ENCODE assay signal across 19 cellular contexts in genomic region chr19:38032151-38032550, GRCh38.
DNase-seq lines count a peak whose midpoint lies in the region; ATAC-seq and TF ChIP-seq lines count a peak whose summit lies in the region.
"Had no signal": no experiment of that assay in that cellular context is flagged by ENCODE, and none has a peak within 500 bp of the region (broad histone marks: within the 10 kb centered on the region; RNA-seq: fewer than 3 reads in every experiment).

No MANE protein-coding gene starts in this region.

- H2AFZ ChIP-seq in IMR-90 (replicated peaks; ENCODE audit: low read length, poor library complexity) = no peak overlapping the region

- H3K9me3 ChIP-seq in IMR-90 (ENCODE audit: control insufficient read depth, insufficient read depth, low read length) (peaks cover 2% of the 10 kb centered on the region; the same call in 1 of the 2 replicates), thyroid gland (no peaks in the 10 kb centered on the region)
- H3K9me3 ChIP-seq: left lung, mucosa of descending colon, upper lobe of right lung had no signal

- TF ChIP-seq CTCF in IMR-90 (conservative IDR thresholded peaks at IDR 0.05; ENCODE audit: low read depth, low read length) (no peak), astrocyte of the cerebellum (IDR thresholded peaks at IDR 0.05; ENCODE audit: low read depth, low read length, missing control alignments) (no peak), thyroid gland (IDR thresholded peaks at IDR 0.05) (no peak)

- 0 out of 2 replicates have a peak overlapping the region, but pooled peaks have one; percentile 5 for H3K27ac ChIP-seq in IMR-90 (ENCODE audit: insufficient read depth, low read length)
- peak overlapping the region in 2 of 3 donors; percentile 16 to 35 for H3K27ac ChIP-seq in thyroid gland
- H3K27ac ChIP-seq: coronary artery, left lung, upper lobe of right lung had no signal

- H3K4ac ChIP-seq in IMR-90 (ENCODE audit: low read depth, low read length) = peak overlapping the region; percentile 73; the same call in 1 of the 2 replicates

- H3K79me1 ChIP-seq in IMR-90 (ENCODE audit: low read depth in 1 of 2, low read length in 2 of 2) = peaks cover 46 to 95% of the 10 kb centered on the region in 2 experiments

- in situ Hi-C loops in IMR-90 (cut with MboI; ENCODE audit: low sequenced_read_pairs) (no loop called here), astrocyte of the cerebellum (cut with HindIII; ENCODE audit: low sequenced_read_pairs) (loop anchor here (5.0 kb wide), 1 partner anchor 80 kb away; no protein-coding TSS in a partner anchor)

- peak overlapping the region; percentile 38; the same call in 1 of the 2 replicates for H3K4me2 ChIP-seq in IMR-90 (ENCODE audit: low read depth, low read length)

- H3K14ac ChIP-seq in IMR-90 (replicated peaks; ENCODE audit: low read depth, low read length) = 0 out of 2 replicates have a peak overlapping the region, but pooled peaks have one; percentile 19

- H2AK5ac ChIP-seq in IMR-90 (ENCODE audit: low read depth, low read length) = no peak overlapping the region; the same call in 1 of the 2 replicates

- intact Hi-C loops in IMR-90 (cut with micrococcal nuclease) (no loop called here), thyroid gland (cut with DNase I) (no loop called here)

- H3K27me3 ChIP-seq in IMR-90 (ENCODE audit: control insufficient read depth, insufficient read depth, low read length) (no peaks in the 10 kb centered on the region), thyroid gland (no peaks in the 10 kb centered on the region)
- H3K27me3 ChIP-seq: heart left ventricle, left lung, upper lobe of right lung had no signal

- no peak overlapping the region for H3K4me3 ChIP-seq in IMR-90 (ENCODE audit: insufficient read depth, low read depth, low read length)
- H3K4me3 ChIP-seq in astrocyte of the cerebellum (ENCODE audit: low read depth, low read length) = no peak overlapping the region
- no peak overlapping the region for H3K4me3 ChIP-seq in thyroid gland (replicated peaks in 1 of 3)
- H3K4me3 ChIP-seq: coronary artery, heart left ventricle, left lung, mucosa of descending colon, upper lobe of right lung had no signal

- H2BK15ac ChIP-seq in IMR-90 (ENCODE audit: low read depth, low read length) = peak overlapping the region; percentile 11; the same call in 1 of the 3 replicates

- TF ChIP-seq RAD21 in IMR-90 (IDR thresholded peaks at IDR 0.05; ENCODE audit: low read length) = no peak

- no TSS peak for BruUV-seq in IMR-90 (replicated peaks; lab: Mats Ljungman, UMichigan)

- ATAC-seq in IMR-90 (ENCODE audit: low read depth) (peak; percentile 42), SK-N-SH treated with all-trans-retinoic acid at 6 μM for 48 hours (no peak)
- ATAC-seq: heart left ventricle, left lung, mucosa of descending colon, upper lobe of right lung had no signal

- H3K18ac ChIP-seq in IMR-90 (ENCODE audit: low read depth, low read length) = peak overlapping the region; percentile 71; the same call in 1 of the 2 replicates

- H3K9me1 ChIP-seq in IMR-90 (ENCODE audit: insufficient read depth, low read length) = peaks cover 32% of the 10 kb centered on the region

- no peak overlapping the region for H3K56ac ChIP-seq in IMR-90 (ENCODE audit: extremely low read depth, insufficient read depth, low read length)

- no peak for TF ChIP-seq POLR2A in IMR-90 (IDR thresholded peaks at IDR 0.05; ENCODE audit: low read depth, low read length)
- no peak for TF ChIP-seq POLR2A in thyroid gland (IDR thresholded peaks at IDR 0.05)

- H3K23ac ChIP-seq in IMR-90 (ENCODE audit: low read depth, low read length) = 0 out of 2 replicates have a peak overlapping the region, but pooled peaks have one; percentile 3

- POLR2A ChIA-PET in IMR-90 (lab: Charles Lee; ENCODE audit: unreplicated experiment) = interaction anchor here (0.7 kb wide), 1 partner anchor 74 kb away, joined by 4 read pairs; no protein-coding TSS in a partner anchor

- 0 out of 4 replicates have a peak overlapping the region, but pooled peaks of 1 of the 2 experiments have one; percentile 5 for H4K8ac ChIP-seq in IMR-90 (ENCODE audit: low read depth in 2 of 2, low read length in 2 of 2)

- peaks cover 5% of the 10 kb centered on the region for H3K36me3 ChIP-seq in IMR-90 (ENCODE audit: control insufficient read depth, insufficient read depth, low read length)
- H3K36me3 ChIP-seq in thyroid gland = no peaks in the 10 kb centered on the region
- H3K36me3 ChIP-seq: left lung, upper lobe of right lung had no signal

- H3K9ac ChIP-seq in IMR-90 (ENCODE audit: low read depth, low read length) = no peak overlapping the region

- no peak overlapping the region; the same call in 1 of the 2 replicates for H4K91ac ChIP-seq in IMR-90 (ENCODE audit: insufficient read depth, low read depth, low read length)

- H4K20me1 ChIP-seq in IMR-90 (ENCODE audit: insufficient read depth, low read length) = peaks cover 14% of the 10 kb centered on the region

- peak; percentile 74 for DNase-seq in IMR-90
- peak; percentile 53 for DNase-seq in astrocyte of the cerebellum (ENCODE audit: low read depth)
- DNase-seq in kidney tubule cell (ENCODE audit: low spot score) = peak; percentile 74
- no peak for DNase-seq in thyroid gland
- no peak for DNase-seq in 8988T
- DNase-seq in OCI-M1 (lab: John Stamatoyannopoulos, UW) = no peak
- DNase-seq: activated CD4-positive, alpha-beta T cell treated with anti-CD3 and anti-CD28 coated beads, Interleukin-2, amount 50 U/mL, for 1 hour; activated gamma-delta T cell treated with Interleukin-2 at 50 U/mL for 16 hours; endodermal cell; heart left ventricle; left lung; mucosa of descending colon; NCI-H2171 treated with DMSO at 0.1 percent for 48 hours; Right ventricle myocardium superior; stimulated activated CD4-positive, alpha-beta T cell treated with anti-CD3 and anti-CD28 coated beads, Interleukin-4, amount 100 ng/mL, for 4 hours; T-helper 1 cell; upper lobe of right lung had no signal

- peak overlapping the region; percentile 85; the same call in 1 of the 2 replicates for H4K5ac ChIP-seq in IMR-90 (ENCODE audit: low read depth, low read length)

- H2BK5ac ChIP-seq in IMR-90 (ENCODE audit: low read depth, low read length, poor library complexity, severe bottlenecking) = peak overlapping the region; percentile 86

- no CpG with 5 or more reads among the region's 4 CpGs for WGBS in IMR-90 (ENCODE audit: extremely low coverage in 2 of 2, insufficient read length in 1 of 2), 2 experiments
- 85 to 87% methylated on average over 4 of the region's 4 CpGs for WGBS in thyroid gland, 2 donors

- peak overlapping the region; percentile 64; the same call in 1 of the 2 replicates for H2BK120ac ChIP-seq in IMR-90 (ENCODE audit: low read depth, low read length)

- H2BK20ac ChIP-seq in IMR-90 (ENCODE audit: low read depth, low read length) = peak overlapping the region; percentile 33; the same call in 1 of the 2 replicates

- H3K4me1 ChIP-seq in IMR-90 (ENCODE audit: control insufficient read depth, insufficient read depth, low read length) = peaks cover 35% of the 10 kb centered on the region
- peaks cover 47 to 61% of the 10 kb centered on the region in 2 donors for H3K4me1 ChIP-seq in thyroid gland

- H2AK9ac ChIP-seq in IMR-90 (replicated peaks; ENCODE audit: low read depth, low read length, poor library complexity) = no peak overlapping the region

- dilution Hi-C loops in IMR-90 (cut with HindIII; ENCODE audit: low sequenced_read_pairs, unreplicated experiment) = no loop called here

- CTCF ChIA-PET in IMR-90 (lab: Yijun Ruan, JAX) = interaction anchor here (0.7 kb wide), 1 partner anchor 63 kb away, joined by 4 read pairs; no protein-coding TSS in a partner anchor

TF ChIP-seq in IMR-90, 13 proteins besides CTCF, POLR2A, EP300 and RAD21:
- peak; percentile 79 for TF ChIP-seq MAFK (IDR thresholded peaks at IDR 0.05; ENCODE audit: low read depth, low read length)
- no peak for TF ChIP-seq USF2 (IDR thresholded peaks at IDR 0.05; ENCODE audit: low read depth, low read length)

TF ChIP-seq in SK-N-SH treated with all-trans-retinoic acid at 6 μM for 48 hours, 23 proteins besides CTCF, POLR2A, EP300 and RAD21:
- TF ChIP-seq ZFP3 (CRISPR knock-in tag; IDR thresholded peaks at IDR 0.05) (no peak), TOX (CRISPR knock-in tag; IDR thresholded peaks at IDR 0.05; ENCODE audit: borderline replicate concordance) (no peak), RARB (CRISPR knock-in tag; IDR thresholded peaks at IDR 0.05) (no peak)
TF ChIP-seq in SK-N-SH treated with all-trans-retinoic acid at 6 μM for 48 hours: peak in this region for 0.

Comparison
In these comparisons a context has a peak if more than half of its experiments do, and no peak if none do; other contexts are left out.
1. DNase-seq: peak in IMR-90 (single experiment), astrocyte of the cerebellum (single experiment) and kidney tubule cell (single experiment); none in thyroid gland (0 of 2), 8988T (single experiment) and OCI-M1 (single experiment).